8 cellular contexts compared by ENCODE assay signal in genomic region chr16:66750279-66751134, GRCh38. TPM values are rescaled to one million over a fixed set of nuclear protein-coding genes. Genes with fewer than 3 reads are reported as not detected.
DNase-seq lines count a peak whose midpoint lies in the region; ATAC-seq, FAIRE-seq and TF ChIP-seq lines count a peak whose summit lies in the region.

No MANE protein-coding gene starts in this region.

- no peaks in the 10 kb centered on the region for H3K9me3 Mint-ChIP-seq in activated CD4-positive, alpha-beta T cell treated with anti-CD3 and anti-CD28 coated beads for 36 hours (ENCODE audit: low read depth)

- H3K27ac Mint-ChIP-seq in activated CD4-positive, alpha-beta T cell treated with anti-CD3 and anti-CD28 coated beads for 36 hours: peak overlapping the region; percentile 69

- H3K4me3 Mint-ChIP-seq in activated CD4-positive, alpha-beta T cell treated with anti-CD3 and anti-CD28 coated beads for 36 hours: peak overlapping the region; percentile 81

- H3K27me3 Mint-ChIP-seq in activated CD4-positive, alpha-beta T cell treated with anti-CD3 and anti-CD28 coated beads for 36 hours: peaks cover 9% of the 10 kb centered on the region

- H3K4me1 Mint-ChIP-seq in activated CD4-positive, alpha-beta T cell treated with anti-CD3 and anti-CD28 coated beads for 36 hours: peaks cover 42% of the 10 kb centered on the region

- peaks cover 0 to 7% (median 0%) of the 10 kb centered on the region in 3 donors for H3K36me3 ChIP-seq in pancreas

- peaks cover 27% of the 10 kb centered on the region for H3K36me3 Mint-ChIP-seq in activated CD4-positive, alpha-beta T cell treated with anti-CD3 and anti-CD28 coated beads for 36 hours (ENCODE audit: low read depth)

- FAIRE-seq in pancreas (lab: Jason Lieb, UNC): no peak

- DNase-seq in activated CD4-positive, alpha-beta T cell treated with anti-CD3 and anti-CD28 coated beads for 36 hours: peak; percentile 14
- DNase-seq in activated CD4-positive, alpha-beta T cell treated with anti-CD3 and anti-CD28 coated beads, Interleukin-2, amount 50 U/mL, for 4 hours: no peak
- no peak for DNase-seq in RWPE1 (ENCODE audit: low spot score)
- DNase-seq in epithelial cell of proximal tubule (ENCODE audit: low read depth): no peak
- no peak for DNase-seq in pancreas
- no peak for DNase-seq in activated gamma-delta T cell (lab: John Stamatoyannopoulos, UW)
- DNase-seq in SW 1271 (lab: John Stamatoyannopoulos, UW): no peak
- DNase-seq in CD1c-positive myeloid dendritic cell (ENCODE audit: extremely low spot score): no peak

- POLR2A ChIA-PET in activated CD4-positive, alpha-beta T cell treated with anti-CD3 and anti-CD28 coated beads for 36 hours (lab: Charles Lee): no interaction called here
- POLR2A ChIA-PET in RWPE1 (lab: Yijun Ruan, JAX; ENCODE audit: low non-redundant PET): interaction anchor here (0.6 kb wide), 1 partner anchor 9 kb away, joined by 3 read pairs; no protein-coding TSS in a partner anchor

- peaks cover 0 to 18% (median 7%) of the 10 kb centered on the region in 3 donors for H3K4me1 ChIP-seq in pancreas

- WGBS in pancreas, 2 donors: 6 to 8% methylated on average over 15 of the region's 15 CpGs

- no peaks in the 10 kb centered on the region for H3K9me3 ChIP-seq in pancreas

- intact Hi-C loops in activated CD4-positive, alpha-beta T cell treated with anti-CD3 and anti-CD28 coated beads for 36 hours (cut with DNase I, micrococcal nuclease): loop anchor here in 1 of 2 experiments (1.0 to 10.0 kb wide), 9 partner anchors 54 to 494 kb away; partner anchors contain the start of genes CIAO2B, CKLF, CMTM3 and CMTM4
- intact Hi-C loops in pancreas (cut with DNase I): no loop called here

- peak overlapping the region; percentile 88 for H3K4me3 ChIP-seq in epithelial cell of proximal tubule (ENCODE audit: low read depth, low read length)
- H3K4me3 ChIP-seq in pancreas: peak overlapping the region; percentile 68 to 98 (median 90)

- TF ChIP-seq CTCF in RWPE1 (conservative IDR thresholded peaks at IDR 0.05; ENCODE audit: low read depth) (no peak), epithelial cell of proximal tubule (conservative IDR thresholded peaks at IDR 0.05; ENCODE audit: low read depth, low read length) (no peak), pancreas (IDR thresholded peaks at IDR 0.05) (no peak)

- H3K27ac ChIP-seq in RWPE1: peak overlapping the region; percentile 81
- H3K27ac ChIP-seq in pancreas: peak overlapping the region; percentile 66 to 89 (median 84)

- no peak for ATAC-seq in activated CD4-positive, alpha-beta T cell treated with anti-CD3 and anti-CD28 coated beads for 36 hours
- ATAC-seq in pancreas: peak in 2 of 4 donors; percentile 4 to 24

- CTCF ChIA-PET in activated CD4-positive, alpha-beta T cell treated with anti-CD3 and anti-CD28 coated beads for 36 hours (lab: Charles Lee): interaction anchor here (0.6 to 3.0 kb wide), 14 partner anchors 9 to 347 kb away, joined by 3 to 18 read pairs (median 5); partner anchors contain the start of gene NAE1
- CTCF ChIA-PET in RWPE1 (lab: Yijun Ruan, JAX): interaction anchor here (0.6 to 2.0 kb wide), 5 partner anchors 9 to 100 kb away, joined by 3 to 13 read pairs (median 8); no protein-coding TSS in a partner anchor

- no peaks in the 10 kb centered on the region for H3K27me3 ChIP-seq in pancreas

RNA-seq across cellular contexts. Expression of gene DYNC1LI2, which starts 0.9 kb away (rescaled TPM):
- 10 to 100 TPM; 32.3 to 35.7 TPM for total RNA-seq in activated CD4-positive, alpha-beta T cell treated with anti-CD3 and anti-CD28 coated beads for 36 hours
- total RNA-seq in epithelial cell of proximal tubule (55.3 and 63.1 TPM in 2 replicates), pancreas (10 to 100 TPM; 53.0 to 83.0 (median 68.1) TPM)
- 10 to 100 TPM; 44.4 to 57.7 TPM for polyA plus RNA-seq in pancreas

RNA-seq across cellular contexts. Expression of gene TERB1, which starts 50.9 kb away (rescaled TPM):
- under 1 TPM in 1 of 2 experiments, not detected in 1; 0.14 TPM for total RNA-seq in activated CD4-positive, alpha-beta T cell treated with anti-CD3 and anti-CD28 coated beads for 36 hours
- not detected in 2 replicates for total RNA-seq in epithelial cell of proximal tubule
- total RNA-seq in pancreas: not detected
- not detected for polyA plus RNA-seq in pancreas

RNA-seq across cellular contexts. Expression of gene CMTM4, which starts 54.0 kb away (rescaled TPM):
- 1 to 10 TPM; 3.3 to 4.5 TPM for total RNA-seq in activated CD4-positive, alpha-beta T cell treated with anti-CD3 and anti-CD28 coated beads for 36 hours
- total RNA-seq in epithelial cell of proximal tubule (16.8 and 35.1 TPM in 2 replicates), pancreas (10 to 100 TPM; 31.7 to 43.5 (median 38.8) TPM)
- polyA plus RNA-seq in pancreas: 10 to 100 TPM; 14.9 to 18.4 TPM
